In genomic region chr12:95204141-95204866, GRCh38 we compare ENCODE assay signal across 9 cellular contexts. TPM values are rescaled to one million over a fixed set of nuclear protein-coding genes. Genes with fewer than 3 reads are reported as not detected.
DNase-seq lines count a peak whose midpoint lies in the region; ATAC-seq and TF ChIP-seq lines count a peak whose summit lies in the region.
"Had no signal": no experiment of that assay in that cellular context is flagged by ENCODE, and none has a peak within 500 bp of the region (broad histone marks: within the 10 kb centered on the region; RNA-seq: fewer than 3 reads in every experiment).

No MANE protein-coding gene starts in this region.

- H3K9me2 ChIP-seq in hepatocyte (replicated peaks; ENCODE audit: insufficient read depth), result no peaks in the 10 kb centered on the region

- DNase-seq in DMS 273 (lab: John Stamatoyannopoulos, UW; ENCODE audit: unreplicated experiment), result peak; percentile 34
- DNase-seq in DMS 273 treated with DMSO at 0.1 percent for 48 hours (lab: John Stamatoyannopoulos, UW), result no peak
- DNase-seq in hepatocyte (ENCODE audit: low spot score), result peak; percentile 94
- DNase-seq in stromal cell of bone marrow (ENCODE audit: low read depth), result peak; percentile 61
- no peak for DNase-seq in SHP77 treated with DMSO at 0.1 percent for 48 hours (lab: John Stamatoyannopoulos, UW)

- H3K27me3 Mint-ChIP-seq in activated T-helper 17 cell treated with anti-CD3 and anti-CD28 coated beads, Interleukin-2, amount 50 U/mL, for 72 hours, result no peaks in the 10 kb centered on the region

- peaks cover 73% of the 10 kb centered on the region for H3K79me2 ChIP-seq in hepatocyte

- no peaks in the 10 kb centered on the region for H4K20me1 ChIP-seq in hepatocyte (ENCODE audit: insufficient read depth, poor library complexity, severe bottlenecking)

- H3K4me3 Mint-ChIP-seq in activated T-helper 17 cell treated with anti-CD3 and anti-CD28 coated beads, Interleukin-2, amount 50 U/mL, for 72 hours, result no peak overlapping the region

- WGBS in hepatocyte (ENCODE audit: low lambda C conversion rate, missing lambda C conversion rate), result 45% methylated on average over 11 of the region's 11 CpGs

- H3K36me3 Mint-ChIP-seq in activated T-helper 17 cell treated with anti-CD3 and anti-CD28 coated beads, Interleukin-2, amount 50 U/mL, for 72 hours (ENCODE audit: low read depth), result no peaks in the 10 kb centered on the region

- peak overlapping the region; percentile 6 for H3K27ac Mint-ChIP-seq in activated T-helper 17 cell treated with anti-CD3 and anti-CD28 coated beads, Interleukin-2, amount 50 U/mL, for 72 hours

- no peaks in the 10 kb centered on the region for H3K9me3 Mint-ChIP-seq in activated T-helper 17 cell treated with anti-CD3 and anti-CD28 coated beads, Interleukin-2, amount 50 U/mL, for 72 hours

- peak overlapping the region; percentile 64 for H3K4me2 ChIP-seq in hepatocyte

- H3K9me3 ChIP-seq in hepatocyte (ENCODE audit: low read depth), result no peaks in the 10 kb centered on the region

- H3K27ac ChIP-seq in hepatocyte, result peak overlapping the region; percentile 98
- H3K27ac ChIP-seq: 22Rv1 had no signal

- no peak overlapping the region for H3K4me3 ChIP-seq in hepatocyte

- TF ChIP-seq CTCF in hepatocyte (IDR thresholded peaks at IDR 0.05; ENCODE audit: poor library complexity), result no peak

- H2AFZ ChIP-seq in hepatocyte, result no peak overlapping the region

- H3K27me3 ChIP-seq in hepatocyte, result no peaks in the 10 kb centered on the region

- ATAC-seq in activated T-helper 17 cell treated with anti-CD3 and anti-CD28 coated beads, Interleukin-2, amount 50 U/mL, for 72 hours (replicated peaks), result peak; percentile 59
- ATAC-seq in GM18861 (IDR thresholded peaks at IDR 0.05; ENCODE audit: unreplicated experiment) (no peak), HG03571 (IDR thresholded peaks at IDR 0.05; ENCODE audit: unreplicated experiment) (no peak)

- peaks cover 63% of the 10 kb centered on the region for H3K4me1 ChIP-seq in hepatocyte (ENCODE audit: insufficient read depth)

- no peaks in the 10 kb centered on the region for H3K36me3 ChIP-seq in hepatocyte (replicated peaks; ENCODE audit: insufficient read depth, low read depth)

- peaks cover 5% of the 10 kb centered on the region for H3K4me1 Mint-ChIP-seq in activated T-helper 17 cell treated with anti-CD3 and anti-CD28 coated beads, Interleukin-2, amount 50 U/mL, for 72 hours

RNA-seq across cellular contexts. Expression of gene FGD6, which starts 13.0 kb away (rescaled TPM):
- total RNA-seq in activated T-helper 17 cell treated with anti-CD3 and anti-CD28 coated beads, Interleukin-2, amount 50 U/mL, for 72 hours, result 1 to 10 TPM; 1.4 to 2.6 TPM
- total RNA-seq in hepatocyte, result 17.2 and 21.4 TPM in 2 replicates
- 4.7 and 10.4 TPM in 2 replicates for polyA plus RNA-seq in hepatocyte

RNA-seq across cellular contexts. Expression of gene VEZT, which starts 13.3 kb away (rescaled TPM):
- 10 to 100 TPM; 42.9 to 49.3 TPM for total RNA-seq in activated T-helper 17 cell treated with anti-CD3 and anti-CD28 coated beads, Interleukin-2, amount 50 U/mL, for 72 hours
- 83.2 and 84.2 TPM in 2 replicates for total RNA-seq in hepatocyte
- polyA plus RNA-seq in hepatocyte, result 37.9 and 48.9 TPM in 2 replicates

Comparison
In these comparisons a context has a peak if more than half of its experiments do, and no peak if none do; other contexts are left out.
1. DNase-seq: peak in DMS 273 (single experiment), hepatocyte (single experiment) and stromal cell of bone marrow (single experiment); none in DMS 273 treated with DMSO at 0.1 percent for 48 hours (single experiment) and SHP77 treated with DMSO at 0.1 percent for 48 hours (single experiment).